15 cellular contexts compared by ENCODE assay signal in genomic region chr10:126910196-126910595, GRCh38. TPM values are rescaled to one million over a fixed set of nuclear protein-coding genes. Genes with fewer than 3 reads are reported as not detected.
DNase-seq lines count a peak whose midpoint lies in the region; ATAC-seq and TF ChIP-seq lines count a peak whose summit lies in the region.
"Had no signal": no experiment of that assay in that cellular context is flagged by ENCODE, and none has a peak within 500 bp of the region (broad histone marks: within the 10 kb centered on the region; RNA-seq: fewer than 3 reads in every experiment).

No MANE protein-coding gene starts in this region.

- WGBS in mammary epithelial cell (ENCODE audit: low coverage, missing lambda C conversion rate), result 10% methylated on average over 7 of the region's 7 CpGs
- 37% methylated on average over 7 of the region's 7 CpGs for WGBS in suprapubic skin

- H3K4me3 ChIP-seq in mammary epithelial cell (replicated peaks in 1 of 3; ENCODE audit: insufficient read depth in 1 of 3, low read depth in 2 of 3, low read length in 3 of 3) (peak overlapping the region; percentile 28 to 37 (median 30)), breast epithelium (no peak overlapping the region), suprapubic skin (peak overlapping the region; percentile 17)

- intact Hi-C loops in mammary epithelial cell (cut with micrococcal nuclease), result no loop called here
- intact Hi-C loops in breast epithelium (cut with DNase I; ENCODE audit: low total_unique reads), result no loop called here

- H3K27ac ChIP-seq in mammary epithelial cell (ENCODE audit: insufficient read depth, low read depth, low read length), result peak overlapping the region; percentile 67
- no peak overlapping the region for H3K27ac ChIP-seq in breast epithelium
- peak overlapping the region; percentile 52 for H3K27ac ChIP-seq in foreskin keratinocyte
- peak overlapping the region; percentile 53 for H3K27ac ChIP-seq in suprapubic skin
- H3K27ac ChIP-seq: 22Rv1 had no signal

- dilution Hi-C loops in mammary epithelial cell (cut with HindIII; ENCODE audit: low sequenced_read_pairs), result no loop called here

- no peak for TF ChIP-seq CTCF in mammary epithelial cell (conservative IDR thresholded peaks at IDR 0.05 in 1 of 2, IDR thresholded peaks at IDR 0.05 in 1 of 2; ENCODE audit: extremely low read depth in 1 of 2, insufficient read depth in 1 of 2, low read depth in 1 of 2, low read length in 2 of 2)
- TF ChIP-seq CTCF in breast epithelium (IDR thresholded peaks at IDR 0.05), result no peak
- TF ChIP-seq CTCF in foreskin keratinocyte (conservative IDR thresholded peaks at IDR 0.05), result no peak
- TF ChIP-seq CTCF in suprapubic skin (IDR thresholded peaks at IDR 0.05), result no peak

- CTCF ChIA-PET in mammary epithelial cell (lab: Charles Lee; ENCODE audit: low non-redundant PET), result no interaction called here

- peak overlapping the region; percentile 20 for H2AFZ ChIP-seq in mammary epithelial cell (ENCODE audit: low read depth, low read length)

- peaks cover 95% of the 10 kb centered on the region for H3K79me2 ChIP-seq in mammary epithelial cell (ENCODE audit: insufficient read depth, low read length)

- peaks cover 2% of the 10 kb centered on the region for H3K36me3 ChIP-seq in mammary epithelial cell (ENCODE audit: insufficient read depth, low read length)
- no peaks in the 10 kb centered on the region for H3K36me3 ChIP-seq in breast epithelium
- H3K36me3 ChIP-seq in suprapubic skin, result no peaks in the 10 kb centered on the region

- H3K9me3 ChIP-seq in mammary epithelial cell (replicated peaks; ENCODE audit: insufficient read depth, low read length), result no peaks in the 10 kb centered on the region
- H3K9me3 ChIP-seq in breast epithelium, result no peaks in the 10 kb centered on the region
- no peaks in the 10 kb centered on the region for H3K9me3 ChIP-seq in suprapubic skin

- H3K4me2 ChIP-seq in mammary epithelial cell (ENCODE audit: insufficient read depth, low read depth, low read length), result peak overlapping the region; percentile 85

- H4K20me1 ChIP-seq in mammary epithelial cell (ENCODE audit: insufficient read depth, low read length), result no peaks in the 10 kb centered on the region

- H3K4me1 ChIP-seq in mammary epithelial cell (ENCODE audit: insufficient read depth, low read length) (peaks cover 24% of the 10 kb centered on the region), breast epithelium (no peaks in the 10 kb centered on the region), foreskin keratinocyte (peaks cover 16% of the 10 kb centered on the region), suprapubic skin (peaks cover 53% of the 10 kb centered on the region)

- peak overlapping the region; percentile 71 for H3K9ac ChIP-seq in mammary epithelial cell (ENCODE audit: insufficient read depth, low read length)

- ATAC-seq in foreskin keratinocyte (peak; percentile 74), GM21390 (IDR thresholded peaks at IDR 0.05; ENCODE audit: unreplicated experiment) (no peak), HG03342 (IDR thresholded peaks at IDR 0.05; ENCODE audit: unreplicated experiment) (no peak)
- ATAC-seq: CD8-positive, alpha-beta T cell had no signal

- in situ Hi-C loops in mammary epithelial cell (cut with MboI; ENCODE audit: low sequenced_read_pairs in 2 of 2), result no loop called here

- DNase-seq in mammary epithelial cell (peak; percentile 23), breast epithelium (ENCODE audit: low spot score in 2 of 2) (no peak), foreskin keratinocyte (no peak), suprapubic skin (ENCODE audit: low spot score in 2 of 2) (no peak), iPS-NIHi7 (ENCODE audit: extremely low spot score) (no peak)
- DNase-seq: CD8-positive, alpha-beta T cell; COR-L47; DMS153; DMS79 treated with DMSO at 0.1 percent for 48 hours; EL; HCEC 1CT; HFFc6 had no signal

- no peak for TF ChIP-seq EP300 in suprapubic skin (IDR thresholded peaks at IDR 0.05)

- BruUV-seq in mammary epithelial cell (replicated peaks; lab: Mats Ljungman, UMichigan), result no TSS peak

- H3K27me3 ChIP-seq in mammary epithelial cell (ENCODE audit: insufficient read depth, low read length), result no peaks in the 10 kb centered on the region
- no peaks in the 10 kb centered on the region for H3K27me3 ChIP-seq in breast epithelium
- H3K27me3 ChIP-seq in foreskin keratinocyte, result no peaks in the 10 kb centered on the region
- no peaks in the 10 kb centered on the region for H3K27me3 ChIP-seq in suprapubic skin

- TF ChIP-seq POLR2A in breast epithelium (IDR thresholded peaks at IDR 0.05) (no peak), suprapubic skin (IDR thresholded peaks at IDR 0.05) (no peak)

RNA-seq across cellular contexts. Expression of gene DOCK1, which starts 5.0 kb away (rescaled TPM):
- total RNA-seq in mammary epithelial cell (100 to 1,000 TPM in 1 of 2 donors, 10 to 100 TPM in 1; 58.1 to 115 TPM), breast epithelium (100 to 1,000 TPM in 1 of 3 donors, 10 to 100 TPM in 2; 50.4 to 101 (median 69.2) TPM), foreskin keratinocyte (48.4 and 56.5 TPM in 2 replicates), suprapubic skin (100 to 1,000 TPM in 1 of 4 donors, 10 to 100 TPM in 3; 60.6 to 136 (median 92.7) TPM)
- polyA plus RNA-seq in mammary epithelial cell (9.3 TPM), foreskin keratinocyte (10.4 and 12.0 TPM in 2 replicates)
- 130 TPM for polyA minus RNA-seq in mammary epithelial cell
- total RNA-seq: CD8-positive, alpha-beta T cell had no signal

Comparison
In these comparisons a context has a peak if more than half of its experiments do, and no peak if none do; other contexts are left out.
1. H3K27ac ChIP-seq: peak in mammary epithelial cell (single experiment), foreskin keratinocyte (single experiment) and suprapubic skin (single experiment); none in breast epithelium (0 of 2).
2. H3K4me3 ChIP-seq: peak in mammary epithelial cell (3 of 3) and suprapubic skin (single experiment); none in breast epithelium (0 of 3).